Comparison of ENCODE assay signal across 8 cellular contexts in genomic region chr1:45205910-45206721, GRCh38. TPM values are rescaled to one million over a fixed set of nuclear protein-coding genes. Genes with fewer than 3 reads are reported as not detected.
DNase-seq lines count a peak whose midpoint lies in the region; ATAC-seq and TF ChIP-seq lines count a peak whose summit lies in the region.

Gene ZSWIM5, minus strand, starts transcription at chr1:45206605. Its CDS starts 255 bp downstream, at chr1:45206350.

- peak within 1 kb of the TSS; percentile 98 for H3K4me2 ChIP-seq in IMR-90 (ENCODE audit: low read depth, low read length)
- H3K4me2 ChIP-seq in SU-DHL-6 (ENCODE audit: low read depth, low read length, poor library complexity, severe bottlenecking), result peak within 1 kb of the TSS; percentile 73

- peaks cover 35% of the 10 kb centered on the region for H3K27me3 ChIP-seq in IMR-90 (ENCODE audit: control insufficient read depth, insufficient read depth, low read length)
- H3K27me3 ChIP-seq in SU-DHL-6 (ENCODE audit: low read length), result no peaks in the 10 kb centered on the region
- no peaks in the 10 kb centered on the region for H3K27me3 ChIP-seq in adrenal gland
- peaks cover 8% of the 10 kb centered on the region for H3K27me3 ChIP-seq in left ventricle myocardium inferior (ENCODE audit: low read depth)

- TF ChIP-seq POLR2A in IMR-90 (IDR thresholded peaks at IDR 0.05; ENCODE audit: low read depth, low read length) (no peak), adrenal gland (IDR thresholded peaks at IDR 0.05) (peak; percentile 70 to 84)

- TF ChIP-seq CTCF in IMR-90 (conservative IDR thresholded peaks at IDR 0.05; ENCODE audit: low read depth, low read length) (no peak), SU-DHL-6 (IDR thresholded peaks at IDR 0.05; ENCODE audit: insufficient read depth, low read length, poor library complexity, severe bottlenecking) (no peak), adrenal gland (IDR thresholded peaks at IDR 0.05) (no peak), left ventricle myocardium inferior (IDR thresholded peaks at IDR 0.05; ENCODE audit: borderline replicate concordance) (no peak), type B pancreatic cell (conservative IDR thresholded peaks at IDR 0.05) (no peak)

- intact Hi-C loops in IMR-90 (cut with micrococcal nuclease), result loop anchor here (5.0 kb wide), 1 partner anchor 96 kb away; no protein-coding TSS in a partner anchor
- intact Hi-C loops in adrenal gland (cut with DNase I), result loop anchor here in 1 of 2 donors (5.0 kb wide), 2 partner anchors 91 to 184 kb away; no protein-coding TSS in a partner anchor
- intact Hi-C loops in left ventricle myocardium inferior (cut with micrococcal nuclease), result no loop called here
- intact Hi-C loops in posterior cingulate gyrus (cut with DNase I), result loop anchor here (2.0 kb wide), 2 partner anchors 97 to 191 kb away; no protein-coding TSS in a partner anchor

- in situ Hi-C loops in IMR-90 (cut with MboI; ENCODE audit: low sequenced_read_pairs), result no loop called here

- ATAC-seq in IMR-90 (ENCODE audit: low read depth), result peak; percentile 89

- H3K27ac ChIP-seq in IMR-90 (ENCODE audit: insufficient read depth, low read length) (no peak within 1 kb of the TSS; the same call in 1 of the 2 replicates), SU-DHL-6 (ENCODE audit: low read depth, low read length) (no peak within 1 kb of the TSS), adrenal gland (peak within 1 kb of the TSS; percentile 72 to 95 (median 83)), left ventricle myocardium inferior (replicated peaks) (peak within 1 kb of the TSS; percentile 88)

- 0 out of 2 replicates have a peak, but pooled peaks cover 4% of the 10 kb centered on the region for H3F3A ChIP-seq in SU-DHL-6 (ENCODE audit: insufficient read depth)

- peak within 1 kb of the TSS; percentile 69 for H3K4me3 ChIP-seq in IMR-90 (ENCODE audit: insufficient read depth, low read depth, low read length)
- H3K4me3 ChIP-seq in SU-DHL-6 (ENCODE audit: insufficient read depth, low read length, poor library complexity, severe bottlenecking), result peak within 1 kb of the TSS; percentile 71
- H3K4me3 ChIP-seq in adrenal gland, result peak within 1 kb of the TSS; percentile 75 to 98 (median 90)
- H3K4me3 ChIP-seq in left ventricle myocardium inferior, result peak within 1 kb of the TSS; percentile 89

- no peaks in the 10 kb centered on the region for H3K9me3 ChIP-seq in IMR-90 (ENCODE audit: control insufficient read depth, insufficient read depth, low read length)
- H3K9me3 ChIP-seq in SU-DHL-6 (ENCODE audit: insufficient read depth, low read length), result no peaks in the 10 kb centered on the region
- H3K9me3 ChIP-seq in adrenal gland (replicated peaks in 1 of 3), result no peaks in the 10 kb centered on the region
- H3K9me3 ChIP-seq in left ventricle myocardium inferior (replicated peaks), result no peaks in the 10 kb centered on the region

- H2BK20ac ChIP-seq in IMR-90 (ENCODE audit: low read depth, low read length), result no peak within 1 kb of the TSS

- H3K4me3 Mint-ChIP-seq in type B pancreatic cell, result peak within 1 kb of the TSS; percentile 93

- dilution Hi-C loops in IMR-90 (cut with HindIII; ENCODE audit: low sequenced_read_pairs, unreplicated experiment), result no loop called here

- H2BK15ac ChIP-seq in IMR-90 (ENCODE audit: low read depth, low read length), result no peak within 1 kb of the TSS

- no peak within 1 kb of the TSS for H2BK120ac ChIP-seq in IMR-90 (ENCODE audit: low read depth, low read length)

- H3K23ac ChIP-seq in IMR-90 (ENCODE audit: low read depth, low read length), result no peak within 1 kb of the TSS

- H3K9me3 Mint-ChIP-seq in type B pancreatic cell, result no peaks in the 10 kb centered on the region

- CTCF ChIA-PET in IMR-90 (lab: Yijun Ruan, JAX), result no interaction called here

- 0 out of 2 replicates have a peak, but pooled peaks cover 4% of the 10 kb centered on the region for H3K9me1 ChIP-seq in IMR-90 (ENCODE audit: insufficient read depth, low read length)

- 1% methylated on average over 20 of the region's 118 CpGs; no CpG with 5 or more reads in 1 of the 2 experiments for WGBS in IMR-90 (ENCODE audit: extremely low coverage in 2 of 2, insufficient read length in 1 of 2), 2 experiments
- WGBS in adrenal gland, 4 donors, result 0 to 1% (median 0%) methylated on average over 23 to 118 of the region's 118 CpGs; no CpG with 5 or more reads in 1 of the 4 donors

- H3K27me3 Mint-ChIP-seq in type B pancreatic cell, result peaks cover 59% of the 10 kb centered on the region

- no peak for TF ChIP-seq RAD21 in IMR-90 (IDR thresholded peaks at IDR 0.05; ENCODE audit: low read length)

- H4K91ac ChIP-seq in IMR-90 (ENCODE audit: insufficient read depth, low read depth, low read length), result no peak within 1 kb of the TSS

- peaks cover 12% of the 10 kb centered on the region for H3K4me1 Mint-ChIP-seq in type B pancreatic cell (ENCODE audit: unreplicated experiment)

- H2AK5ac ChIP-seq in IMR-90 (ENCODE audit: low read depth, low read length), result no peak within 1 kb of the TSS

- peak within 1 kb of the TSS; percentile 7 for H2AK9ac ChIP-seq in IMR-90 (replicated peaks; ENCODE audit: low read depth, low read length, poor library complexity)

- H3K36me3 ChIP-seq in IMR-90 (ENCODE audit: control insufficient read depth, insufficient read depth, low read length), result no peaks in the 10 kb centered on the region
- no peaks in the 10 kb centered on the region for H3K36me3 ChIP-seq in SU-DHL-6 (ENCODE audit: low read length)
- no peaks in the 10 kb centered on the region for H3K36me3 ChIP-seq in adrenal gland (replicated peaks in 1 of 2)
- no peaks in the 10 kb centered on the region for H3K36me3 ChIP-seq in left ventricle myocardium inferior

- POLR2A ChIA-PET in IMR-90 (lab: Charles Lee; ENCODE audit: unreplicated experiment), result no interaction called here

- H3K36me3 Mint-ChIP-seq in type B pancreatic cell, result no peaks in the 10 kb centered on the region

- no peaks in the 10 kb centered on the region for H3K79me2 ChIP-seq in SU-DHL-6 (ENCODE audit: insufficient read depth, low read length)

- H3K27ac Mint-ChIP-seq in type B pancreatic cell, result peak within 1 kb of the TSS; percentile 72

- no peak within 1 kb of the TSS for H3K18ac ChIP-seq in IMR-90 (ENCODE audit: low read depth, low read length)

- no peaks in the 10 kb centered on the region for H4K20me1 ChIP-seq in IMR-90 (ENCODE audit: insufficient read depth, low read length)
- H4K20me1 ChIP-seq in SU-DHL-6 (ENCODE audit: low read depth, low read length), result no peaks in the 10 kb centered on the region

- peak within 1 kb of the TSS; percentile 95 for H2AFZ ChIP-seq in IMR-90 (replicated peaks; ENCODE audit: low read length, poor library complexity)
- H2AFZ ChIP-seq in SU-DHL-6 (ENCODE audit: low read depth, low read length, severe bottlenecking), result peak within 1 kb of the TSS; percentile 97

- H4K8ac ChIP-seq in IMR-90 (ENCODE audit: low read depth in 2 of 2, low read length in 2 of 2), result 0 out of 4 replicates have a peak within 1 kb of the TSS, but pooled peaks of 1 of the 2 experiments have one; percentile 64

- no peak within 1 kb of the TSS for H3K14ac ChIP-seq in IMR-90 (replicated peaks; ENCODE audit: low read depth, low read length)

- no TSS peak for BruUV-seq in IMR-90 (replicated peaks; lab: Mats Ljungman, UMichigan)

- no peak within 1 kb of the TSS for H3K4ac ChIP-seq in IMR-90 (ENCODE audit: low read depth, low read length)

- peak; percentile 83 for DNase-seq in Ammon's horn (ENCODE audit: low spot score)
- DNase-seq in GM19240 (ENCODE audit: insufficient read length, low spot score), result peak; percentile 43
- DNase-seq in IMR-90, result peak; percentile 42
- DNase-seq in adrenal gland, result peak; percentile 70 to 82 (median 74)
- peak; percentile 72 for DNase-seq in left ventricle myocardium inferior
- peak; percentile 60 to 96 (median 72) for DNase-seq in posterior cingulate gyrus
- DNase-seq in type B pancreatic cell (ENCODE audit: extremely low spot score, unreplicated experiment), result peak; percentile 80

- no peaks in the 10 kb centered on the region for H3K9me2 ChIP-seq in SU-DHL-6 (replicated peaks; ENCODE audit: insufficient read depth, low read length)

- H3K4me1 ChIP-seq in IMR-90 (ENCODE audit: control insufficient read depth, insufficient read depth, low read length) (no peaks in the 10 kb centered on the region), adrenal gland (replicated peaks in 1 of 2) (peaks cover 0 to 29% of the 10 kb centered on the region in 2 donors), left ventricle myocardium inferior (peaks cover 20% of the 10 kb centered on the region)

- H3K56ac ChIP-seq in IMR-90 (ENCODE audit: extremely low read depth, insufficient read depth, low read length), result no peak within 1 kb of the TSS

- H2BK5ac ChIP-seq in IMR-90 (ENCODE audit: low read depth, low read length, poor library complexity, severe bottlenecking), result no peak within 1 kb of the TSS

- no peaks in the 10 kb centered on the region for H3K79me1 ChIP-seq in IMR-90 (ENCODE audit: low read depth in 1 of 2, low read length in 2 of 2)

- H4K5ac ChIP-seq in IMR-90 (ENCODE audit: low read depth, low read length), result no peak within 1 kb of the TSS

- peak within 1 kb of the TSS; percentile 2; the same call in 1 of the 2 replicates for H3K9ac ChIP-seq in IMR-90 (ENCODE audit: low read depth, low read length)
- H3K9ac ChIP-seq in SU-DHL-6 (ENCODE audit: low read length), result peak within 1 kb of the TSS; percentile 61

TF ChIP-seq in IMR-90, 13 proteins besides CTCF, POLR2A, EP300 and RAD21 (continues in another document):
- TF ChIP-seq MXI1 (IDR thresholded peaks at IDR 0.05; ENCODE audit: borderline replicate concordance, low read depth, low read length) (no peak; the same call in 1 of the 2 replicates), MAFK (IDR thresholded peaks at IDR 0.05; ENCODE audit: low read depth, low read length) (no peak), USF2 (IDR thresholded peaks at IDR 0.05; ENCODE audit: low read depth, low read length) (no peak), FOS (IDR thresholded peaks at IDR 0.05; ENCODE audit: low read depth, low read length) (no peak), RCOR1 (IDR thresholded peaks at IDR 0.05; ENCODE audit: insufficient replicate concordance, low read length) (no peak), SMC3 (IDR thresholded peaks at IDR 0.05; ENCODE audit: low read depth, low read length) (no peak), CEBPB (IDR thresholded peaks at IDR 0.05; ENCODE audit: low read depth, low read length) (no peak)

RNA-seq across cellular contexts. Expression of gene ZSWIM5, which starts in this region (rescaled TPM):
- total RNA-seq in IMR-90 (2012; rRNA removed), result under 0.01 TPM in 2 replicates
- polyA plus RNA-seq in IMR-90 (2012; rRNA removed), result 0.03 TPM in 2 replicates
- polyA plus RNA-seq in IMR-90 (2012; cell fraction: cytosol; rRNA removed), result 0.01 and 0.03 TPM in 2 replicates
- polyA plus RNA-seq in IMR-90 (2012; cell fraction: nucleus; rRNA removed; ENCODE audit: low replicate concordance), result 0.07 and 0.18 TPM in 2 replicates
- total RNA-seq in adrenal gland, result 10 to 100 TPM; 14.5 to 34.0 (median 21.1) TPM
- polyA plus RNA-seq in adrenal gland, result 10 to 100 TPM in 1 of 3 donors, 1 to 10 TPM in 2; 5.0 to 25.8 (median 5.6) TPM
- 0.93 TPM for total RNA-seq in left ventricle myocardium inferior
- 1.9 and 2.7 TPM in 2 replicates for total RNA-seq in type B pancreatic cell (ENCODE audit: low replicate concordance)

Comparison
In these comparisons a context has a peak if more than half of its experiments do, and no peak if none do; other contexts are left out.
1. Peak in DNase-seq, ATAC-seq, H3K4me3 ChIP-seq, H3K9ac ChIP-seq and H3K4me2 ChIP-seq in IMR-90; RNA of the gene not detected or under 1 TPM.
2. Peak in DNase-seq, H3K4me3 ChIP-seq and H3K27ac ChIP-seq in left ventricle myocardium inferior; RNA of the gene not detected or under 1 TPM.
3. H3K27ac ChIP-seq: peak in adrenal gland (5 of 5); none in IMR-90 (single experiment) and SU-DHL-6 (single experiment).
4. Peak in every context shown above with its lines, with median percentiles within 50 percentile points of each other: DNase-seq and H3K4me3 ChIP-seq.